1 cellular context compared by ENCODE assay signal in the genomic region with DNA sequence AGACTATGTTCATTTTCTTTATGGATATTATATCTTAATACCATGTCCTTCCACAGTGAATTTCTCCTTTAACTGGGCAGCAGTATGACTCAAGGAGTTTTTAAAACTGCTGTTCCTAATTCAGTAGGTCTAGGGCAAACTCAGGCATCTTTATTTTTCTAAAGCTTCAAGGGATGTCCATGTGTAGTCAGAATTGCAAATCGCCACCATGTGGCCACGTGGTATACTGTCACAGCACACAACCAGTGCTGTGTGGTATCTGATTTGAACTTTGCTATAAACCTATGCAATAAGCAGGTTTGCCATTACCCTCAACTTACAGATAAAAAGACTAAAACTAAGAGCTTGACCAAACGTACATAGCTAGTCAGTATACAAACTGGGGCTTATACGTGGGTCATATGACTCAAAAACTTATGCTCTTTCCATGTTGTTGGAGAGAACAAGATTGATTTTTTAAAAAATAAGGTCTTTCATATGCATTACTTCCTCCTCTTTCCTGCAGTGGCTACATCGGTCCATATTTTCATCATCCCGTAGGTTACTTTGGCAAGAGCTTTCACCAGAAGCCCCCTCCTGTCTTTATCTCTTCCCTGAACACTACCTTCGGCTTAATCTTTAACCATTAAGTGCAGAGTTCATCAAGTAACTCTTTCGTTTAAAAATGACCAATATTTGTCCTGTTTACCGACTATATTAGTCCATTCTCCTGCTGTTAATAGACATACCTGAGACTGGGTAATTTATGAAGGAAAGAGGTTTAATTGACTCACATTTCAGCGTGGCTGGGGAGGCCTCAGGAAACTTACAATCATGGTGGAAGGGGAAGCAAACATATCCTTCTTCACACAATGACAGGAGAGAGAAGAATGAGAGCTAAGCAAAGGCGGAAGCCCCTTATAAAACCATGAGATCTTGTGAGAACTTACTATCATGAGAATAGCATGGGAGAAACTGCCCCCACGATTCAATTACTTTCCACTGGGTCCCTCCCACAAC.
TF ChIP-seq lines count a peak whose summit lies in the region.

No MANE protein-coding gene starts in this region.

TF ChIP-seq in HepG2, 621 proteins besides CTCF, POLR2A, EP300 and RAD21 (continues in another document):
- TF ChIP-seq U2AF1 (optimal IDR thresholded peaks at IDR 0.05; ENCODE audit: low read depth, low read length) (no peak), HNRNPUL1 (IDR thresholded peaks at IDR 0.05; ENCODE audit: low read depth, low read length) (0 out of 2 replicates have a peak, but pooled peaks have one; percentile 24), SOX5 (CRISPR knock-in tag; IDR thresholded peaks at IDR 0.05; ENCODE audit: borderline replicate concordance) (0 out of 2 replicates have a peak, but pooled peaks have one; percentile 5), THYN1 (CRISPR knock-in tag; IDR thresholded peaks at IDR 0.05; ENCODE audit: borderline replicate concordance, low read depth) (no peak), ZNF101 (CRISPR knock-in tag; IDR thresholded peaks at IDR 0.05; ENCODE audit: borderline replicate concordance, low read depth) (no peak), SAP130 (CRISPR knock-in tag; IDR thresholded peaks at IDR 0.05; ENCODE audit: low read depth) (no peak), SMC3 (IDR thresholded peaks at IDR 0.05; ENCODE audit: low read length) (0 out of 2 replicates have a peak, but pooled peaks have one; percentile 54), HNF4A (CRISPR knock-in tag; IDR thresholded peaks at IDR 0.05) (peak; percentile 36), ZSCAN31 (CRISPR knock-in tag; IDR thresholded peaks at IDR 0.05; ENCODE audit: low read depth) (no peak), SOX6 (IDR thresholded peaks at IDR 0.05) (no peak), SOX6 (CRISPR knock-in tag; IDR thresholded peaks at IDR 0.05) (peak; percentile 41), ZNF737 (CRISPR knock-in tag; IDR thresholded peaks at IDR 0.05; ENCODE audit: borderline replicate concordance) (no peak), NCOR1 (IDR thresholded peaks at IDR 0.05; ENCODE audit: borderline replicate concordance, low read length) (no peak; the same call in 1 of the 2 replicates), ZNF446 (CRISPR knock-in tag; IDR thresholded peaks at IDR 0.05) (no peak), ZBTB7A (CRISPR knock-in tag; IDR thresholded peaks at IDR 0.05) (no peak), KLF13 (CRISPR knock-in tag; IDR thresholded peaks at IDR 0.05) (no peak), ZFP36L2 (CRISPR knock-in tag; IDR thresholded peaks at IDR 0.05) (no peak), ZNF136 (CRISPR knock-in tag; IDR thresholded peaks at IDR 0.05; ENCODE audit: low read depth) (no peak), KDM2A (CRISPR knock-in tag; IDR thresholded peaks at IDR 0.05; ENCODE audit: borderline replicate concordance, low read depth) (no peak), ELF3 (CRISPR knock-in tag; IDR thresholded peaks at IDR 0.05) (peak; percentile 19; the same call in 1 of the 2 replicates), ZSCAN25 (CRISPR knock-in tag; IDR thresholded peaks at IDR 0.05) (no peak), RBM22 (optimal IDR thresholded peaks at IDR 0.05; ENCODE audit: low read length) (no peak), ZNF777 (CRISPR knock-in tag; IDR thresholded peaks at IDR 0.05) (no peak), CEBPB (IDR thresholded peaks at IDR 0.05; ENCODE audit: borderline replicate concordance, low read depth, low read length) (peak; percentile 52; the same call in 1 of the 2 replicates), ZNF33A (CRISPR knock-in tag; IDR thresholded peaks at IDR 0.05; ENCODE audit: borderline replicate concordance) (no peak), ZNF674 (CRISPR knock-in tag; IDR thresholded peaks at IDR 0.05; ENCODE audit: low read depth) (no peak), NFIC (IDR thresholded peaks at IDR 0.05; ENCODE audit: low read length) (no peak), ZNF138 (CRISPR knock-in tag; IDR thresholded peaks at IDR 0.05; ENCODE audit: low read depth) (no peak), KAT8 (CRISPR knock-in tag; IDR thresholded peaks at IDR 0.05) (peak; percentile 52; the same call in 1 of the 2 replicates), SP140L (CRISPR knock-in tag; IDR thresholded peaks at IDR 0.05; ENCODE audit: borderline replicate concordance) (no peak), ZNF383 (CRISPR knock-in tag; IDR thresholded peaks at IDR 0.05; ENCODE audit: borderline replicate concordance) (no peak), MYC (CRISPR knock-in tag; IDR thresholded peaks at IDR 0.05; ENCODE audit: borderline replicate concordance) (no peak), ZNF121 (CRISPR knock-in tag; IDR thresholded peaks at IDR 0.05) (no peak), NCOA2 (CRISPR knock-in tag; IDR thresholded peaks at IDR 0.05) (0 out of 2 replicates have a peak, but pooled peaks have one; percentile 16), ZNF850 (CRISPR knock-in tag; conservative IDR thresholded peaks at IDR 0.05) (peak; percentile 96; the same call in 1 of the 2 replicates), ZNF567 (CRISPR knock-in tag; IDR thresholded peaks at IDR 0.05; ENCODE audit: borderline replicate concordance) (no peak), KDM6A (CRISPR knock-in tag; IDR thresholded peaks at IDR 0.05; ENCODE audit: low read depth) (peak; percentile 58; the same call in 1 of the 2 replicates), POGZ (CRISPR knock-in tag; IDR thresholded peaks at IDR 0.05) (peak; percentile 38; the same call in 1 of the 2 replicates), SOX13 (IDR thresholded peaks at IDR 0.05) (no peak), SOX13 (CRISPR knock-in tag; conservative IDR thresholded peaks at IDR 0.05 in 1 of 2, IDR thresholded peaks at IDR 0.05 in 1 of 2) (peak in 1 of 2 experiments; percentile 19; a peak in 1 of 4 replicates)
- TF ChIP-seq, protein P1, sequence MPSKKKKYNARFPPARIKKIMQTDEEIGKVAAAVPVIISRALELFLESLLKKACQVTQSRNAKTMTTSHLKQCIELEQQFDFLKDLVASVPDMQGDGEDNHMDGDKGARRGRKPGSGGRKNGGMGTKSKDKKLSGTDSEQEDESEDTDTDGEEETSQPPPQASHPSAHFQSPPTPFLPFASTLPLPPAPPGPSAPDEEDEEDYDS (CRISPR knock-in tag; IDR thresholded peaks at IDR 0.05) = no peak
- TF ChIP-seq, protein P2, sequence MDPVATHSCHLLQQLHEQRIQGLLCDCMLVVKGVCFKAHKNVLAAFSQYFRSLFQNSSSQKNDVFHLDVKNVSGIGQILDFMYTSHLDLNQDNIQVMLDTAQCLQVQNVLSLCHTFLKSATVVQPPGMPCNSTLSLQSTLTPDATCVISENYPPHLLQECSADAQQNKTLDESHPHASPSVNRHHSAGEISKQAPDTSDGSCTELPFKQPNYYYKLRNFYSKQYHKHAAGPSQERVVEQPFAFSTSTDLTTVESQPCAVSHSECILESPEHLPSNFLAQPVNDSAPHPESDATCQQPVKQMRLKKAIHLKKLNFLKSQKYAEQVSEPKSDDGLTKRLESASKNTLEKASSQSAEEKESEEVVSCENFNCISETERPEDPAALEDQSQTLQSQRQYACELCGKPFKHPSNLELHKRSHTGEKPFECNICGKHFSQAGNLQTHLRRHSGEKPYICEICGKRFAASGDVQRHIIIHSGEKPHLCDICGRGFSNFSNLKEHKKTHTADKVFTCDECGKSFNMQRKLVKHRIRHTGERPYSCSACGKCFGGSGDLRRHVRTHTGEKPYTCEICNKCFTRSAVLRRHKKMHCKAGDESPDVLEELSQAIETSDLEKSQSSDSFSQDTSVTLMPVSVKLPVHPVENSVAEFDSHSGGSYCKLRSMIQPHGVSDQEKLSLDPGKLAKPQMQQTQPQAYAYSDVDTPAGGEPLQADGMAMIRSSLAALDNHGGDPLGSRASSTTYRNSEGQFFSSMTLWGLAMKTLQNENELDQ (CRISPR knock-in tag; IDR thresholded peaks at IDR 0.05; ENCODE audit: borderline replicate concordance) = no peak
- TF ChIP-seq, protein P3, sequence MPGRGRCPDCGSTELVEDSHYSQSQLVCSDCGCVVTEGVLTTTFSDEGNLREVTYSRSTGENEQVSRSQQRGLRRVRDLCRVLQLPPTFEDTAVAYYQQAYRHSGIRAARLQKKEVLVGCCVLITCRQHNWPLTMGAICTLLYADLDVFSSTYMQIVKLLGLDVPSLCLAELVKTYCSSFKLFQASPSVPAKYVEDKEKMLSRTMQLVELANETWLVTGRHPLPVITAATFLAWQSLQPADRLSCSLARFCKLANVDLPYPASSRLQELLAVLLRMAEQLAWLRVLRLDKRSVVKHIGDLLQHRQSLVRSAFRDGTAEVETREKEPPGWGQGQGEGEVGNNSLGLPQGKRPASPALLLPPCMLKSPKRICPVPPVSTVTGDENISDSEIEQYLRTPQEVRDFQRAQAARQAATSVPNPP (CRISPR knock-in tag; IDR thresholded peaks at IDR 0.05) = no peak
- TF ChIP-seq, protein P4, sequence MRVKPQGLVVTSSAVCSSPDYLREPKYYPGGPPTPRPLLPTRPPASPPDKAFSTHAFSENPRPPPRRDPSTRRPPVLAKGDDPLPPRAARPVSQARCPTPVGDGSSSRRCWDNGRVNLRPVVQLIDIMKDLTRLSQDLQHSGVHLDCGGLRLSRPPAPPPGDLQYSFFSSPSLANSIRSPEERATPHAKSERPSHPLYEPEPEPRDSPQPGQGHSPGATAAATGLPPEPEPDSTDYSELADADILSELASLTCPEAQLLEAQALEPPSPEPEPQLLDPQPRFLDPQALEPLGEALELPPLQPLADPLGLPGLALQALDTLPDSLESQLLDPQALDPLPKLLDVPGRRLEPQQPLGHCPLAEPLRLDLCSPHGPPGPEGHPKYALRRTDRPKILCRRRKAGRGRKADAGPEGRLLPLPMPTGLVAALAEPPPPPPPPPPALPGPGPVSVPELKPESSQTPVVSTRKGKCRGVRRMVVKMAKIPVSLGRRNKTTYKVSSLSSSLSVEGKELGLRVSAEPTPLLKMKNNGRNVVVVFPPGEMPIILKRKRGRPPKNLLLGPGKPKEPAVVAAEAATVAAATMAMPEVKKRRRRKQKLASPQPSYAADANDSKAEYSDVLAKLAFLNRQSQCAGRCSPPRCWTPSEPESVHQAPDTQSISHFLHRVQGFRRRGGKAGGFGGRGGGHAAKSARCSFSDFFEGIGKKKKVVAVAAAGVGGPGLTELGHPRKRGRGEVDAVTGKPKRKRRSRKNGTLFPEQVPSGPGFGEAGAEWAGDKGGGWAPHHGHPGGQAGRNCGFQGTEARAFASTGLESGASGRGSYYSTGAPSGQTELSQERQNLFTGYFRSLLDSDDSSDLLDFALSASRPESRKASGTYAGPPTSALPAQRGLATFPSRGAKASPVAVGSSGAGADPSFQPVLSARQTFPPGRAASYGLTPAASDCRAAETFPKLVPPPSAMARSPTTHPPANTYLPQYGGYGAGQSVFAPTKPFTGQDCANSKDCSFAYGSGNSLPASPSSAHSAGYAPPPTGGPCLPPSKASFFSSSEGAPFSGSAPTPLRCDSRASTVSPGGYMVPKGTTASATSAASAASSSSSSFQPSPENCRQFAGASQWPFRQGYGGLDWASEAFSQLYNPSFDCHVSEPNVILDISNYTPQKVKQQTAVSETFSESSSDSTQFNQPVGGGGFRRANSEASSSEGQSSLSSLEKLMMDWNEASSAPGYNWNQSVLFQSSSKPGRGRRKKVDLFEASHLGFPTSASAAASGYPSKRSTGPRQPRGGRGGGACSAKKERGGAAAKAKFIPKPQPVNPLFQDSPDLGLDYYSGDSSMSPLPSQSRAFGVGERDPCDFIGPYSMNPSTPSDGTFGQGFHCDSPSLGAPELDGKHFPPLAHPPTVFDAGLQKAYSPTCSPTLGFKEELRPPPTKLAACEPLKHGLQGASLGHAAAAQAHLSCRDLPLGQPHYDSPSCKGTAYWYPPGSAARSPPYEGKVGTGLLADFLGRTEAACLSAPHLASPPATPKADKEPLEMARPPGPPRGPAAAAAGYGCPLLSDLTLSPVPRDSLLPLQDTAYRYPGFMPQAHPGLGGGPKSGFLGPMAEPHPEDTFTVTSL (CRISPR knock-in tag; IDR thresholded peaks at IDR 0.05; ENCODE audit: borderline replicate concordance) = peak; percentile 45; the same call in 1 of the 2 replicates
- TF ChIP-seq, protein P5, sequence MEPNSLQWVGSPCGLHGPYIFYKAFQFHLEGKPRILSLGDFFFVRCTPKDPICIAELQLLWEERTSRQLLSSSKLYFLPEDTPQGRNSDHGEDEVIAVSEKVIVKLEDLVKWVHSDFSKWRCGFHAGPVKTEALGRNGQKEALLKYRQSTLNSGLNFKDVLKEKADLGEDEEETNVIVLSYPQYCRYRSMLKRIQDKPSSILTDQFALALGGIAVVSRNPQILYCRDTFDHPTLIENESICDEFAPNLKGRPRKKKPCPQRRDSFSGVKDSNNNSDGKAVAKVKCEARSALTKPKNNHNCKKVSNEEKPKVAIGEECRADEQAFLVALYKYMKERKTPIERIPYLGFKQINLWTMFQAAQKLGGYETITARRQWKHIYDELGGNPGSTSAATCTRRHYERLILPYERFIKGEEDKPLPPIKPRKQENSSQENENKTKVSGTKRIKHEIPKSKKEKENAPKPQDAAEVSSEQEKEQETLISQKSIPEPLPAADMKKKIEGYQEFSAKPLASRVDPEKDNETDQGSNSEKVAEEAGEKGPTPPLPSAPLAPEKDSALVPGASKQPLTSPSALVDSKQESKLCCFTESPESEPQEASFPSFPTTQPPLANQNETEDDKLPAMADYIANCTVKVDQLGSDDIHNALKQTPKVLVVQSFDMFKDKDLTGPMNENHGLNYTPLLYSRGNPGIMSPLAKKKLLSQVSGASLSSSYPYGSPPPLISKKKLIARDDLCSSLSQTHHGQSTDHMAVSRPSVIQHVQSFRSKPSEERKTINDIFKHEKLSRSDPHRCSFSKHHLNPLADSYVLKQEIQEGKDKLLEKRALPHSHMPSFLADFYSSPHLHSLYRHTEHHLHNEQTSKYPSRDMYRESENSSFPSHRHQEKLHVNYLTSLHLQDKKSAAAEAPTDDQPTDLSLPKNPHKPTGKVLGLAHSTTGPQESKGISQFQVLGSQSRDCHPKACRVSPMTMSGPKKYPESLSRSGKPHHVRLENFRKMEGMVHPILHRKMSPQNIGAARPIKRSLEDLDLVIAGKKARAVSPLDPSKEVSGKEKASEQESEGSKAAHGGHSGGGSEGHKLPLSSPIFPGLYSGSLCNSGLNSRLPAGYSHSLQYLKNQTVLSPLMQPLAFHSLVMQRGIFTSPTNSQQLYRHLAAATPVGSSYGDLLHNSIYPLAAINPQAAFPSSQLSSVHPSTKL (CRISPR knock-in tag; IDR thresholded peaks at IDR 0.05) = peak; percentile 42; the same call in 1 of the 2 replicates
- TF ChIP-seq, protein P6, sequence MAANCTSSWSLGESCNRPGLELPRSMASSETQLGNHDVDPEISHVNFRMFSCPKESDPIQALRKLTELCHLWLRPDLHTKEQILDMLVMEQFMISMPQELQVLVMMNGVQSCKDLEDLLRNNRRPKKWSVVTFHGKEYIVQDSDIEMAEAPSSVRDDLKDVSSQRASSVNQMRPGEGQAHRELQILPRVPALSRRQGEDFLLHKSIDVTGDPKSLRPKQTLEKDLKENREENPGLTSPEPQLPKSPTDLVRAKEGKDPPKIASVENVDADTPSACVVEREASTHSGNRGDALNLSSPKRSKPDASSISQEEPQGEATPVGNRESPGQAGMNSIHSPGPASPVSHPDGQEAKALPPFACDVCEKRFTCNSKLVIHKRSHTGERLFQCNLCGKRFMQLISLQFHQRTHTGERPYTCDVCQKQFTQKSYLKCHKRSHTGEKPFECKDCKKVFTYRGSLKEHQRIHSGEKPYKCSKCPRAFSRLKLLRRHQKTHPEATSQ (CRISPR knock-in tag; IDR thresholded peaks at IDR 0.05; ENCODE audit: borderline replicate concordance) = peak; percentile 99; the same call in 1 of the 2 replicates
